Comparison of ENCODE assay signal across 14 cellular contexts in the genomic region with DNA sequence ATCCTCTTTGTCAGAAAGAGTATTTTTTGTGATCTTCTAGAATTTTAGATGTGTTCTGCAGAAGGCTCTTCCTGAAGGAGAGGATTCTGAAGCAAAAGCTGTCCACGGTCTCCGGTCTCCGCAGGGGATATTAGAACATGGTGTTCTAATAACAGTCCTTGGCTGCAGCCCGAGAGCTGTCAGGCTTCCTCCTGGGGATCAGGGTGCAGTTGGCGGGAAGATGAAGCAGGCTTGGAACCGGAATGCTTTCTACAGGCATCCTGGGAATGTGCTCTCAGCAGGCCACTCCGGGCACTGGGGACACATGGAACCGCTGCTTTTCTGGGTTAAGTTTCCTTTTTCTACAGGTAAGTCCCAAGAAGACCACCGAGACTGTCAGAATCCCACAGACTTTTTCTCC.
DNase-seq lines count a peak whose midpoint lies in the region; ATAC-seq, FAIRE-seq and TF ChIP-seq lines count a peak whose summit lies in the region.
"Had no signal": no experiment of that assay in that cellular context is flagged by ENCODE, and none has a peak within 500 bp of the region (broad histone marks: within the 10 kb centered on the region; RNA-seq: fewer than 3 reads in every experiment).

No MANE protein-coding gene starts in this region.

- ATAC-seq in left cardiac atrium (peak; percentile 48 to 87), pancreas (peak in 3 of 4 donors; percentile 44 to 78 (median 50)), GM21723 (IDR thresholded peaks at IDR 0.05; ENCODE audit: unreplicated experiment) (no peak)

- WGBS in pancreas, 2 donors: 59% methylated on average over 9 of the region's 9 CpGs

- intact Hi-C loops in left cardiac atrium (cut with DNase I) (no loop called here), pancreas (cut with DNase I) (no loop called here), uterus (cut with DNase I; ENCODE audit: low total_unique reads) (no loop called here)

- DNase-seq in cardiac fibroblast (ENCODE audit: low read depth in 2 of 2) (peak; percentile 14 to 63), left cardiac atrium (no peak), pancreas (peak in 3 of 6 donors; percentile 23 to 52 (median 47)), uterus (peak; percentile 43 to 53), DMS53 treated with DMSO at 0.1 percent for 48 hours (lab: John Stamatoyannopoulos, UW; ENCODE audit: unreplicated experiment) (no peak), SK-N-DZ (ENCODE audit: low spot score) (no peak)
- DNase-seq: activated gamma-delta T cell; CD4-positive, CD25-positive, alpha-beta regulatory T cell; NCI-H1092; NCI-H226; SK-N-SH; stimulated activated CD4-positive, alpha-beta T cell treated with anti-CD3 and anti-CD28 coated beads, Interleukin-2, amount 100 ng/mL, for 48 hours had no signal

- H3K4me1 ChIP-seq in pancreas: no peaks in the 10 kb centered on the region
- H3K4me1 ChIP-seq in uterus: no peaks in the 10 kb centered on the region

- H3K27me3 ChIP-seq in pancreas (no peaks in the 10 kb centered on the region), uterus (no peaks in the 10 kb centered on the region)

- H3K9me3 ChIP-seq in pancreas (no peaks in the 10 kb centered on the region), uterus (no peaks in the 10 kb centered on the region)
- H3K9me3 ChIP-seq: SK-N-SH had no signal

- H3K36me3 ChIP-seq in pancreas (no peaks in the 10 kb centered on the region), uterus (no peaks in the 10 kb centered on the region)

- no peak for FAIRE-seq in pancreas (lab: Jason Lieb, UNC)
- FAIRE-seq: bronchial epithelial cell had no signal

- H3K27ac ChIP-seq in pancreas (no peak overlapping the region), uterus (peak overlapping the region in 1 of 2 donors; percentile 12)

- TF ChIP-seq CTCF in cardiac fibroblast (IDR thresholded peaks at IDR 0.05; ENCODE audit: low read depth, low read length) (no peak), pancreas (IDR thresholded peaks at IDR 0.05) (no peak), uterus (IDR thresholded peaks at IDR 0.05) (no peak)

- H3K4me3 ChIP-seq in cardiac fibroblast (replicated peaks in 1 of 2; ENCODE audit: low read depth in 2 of 2, low read length in 2 of 2): no peak overlapping the region
- no peak overlapping the region for H3K4me3 ChIP-seq in pancreas
- no peak overlapping the region for H3K4me3 ChIP-seq in uterus

- no peak for TF ChIP-seq POLR2A in uterus (IDR thresholded peaks at IDR 0.05)

Comparison
In these comparisons a context has a peak if more than half of its experiments do, and no peak if none do; other contexts are left out.
1. DNase-seq: peak in cardiac fibroblast (2 of 2) and uterus (2 of 2); none in left cardiac atrium (single experiment), DMS53 treated with DMSO at 0.1 percent for 48 hours (single experiment) and SK-N-DZ (single experiment).